16 cellular contexts compared by ENCODE assay signal in the genomic region with DNA sequence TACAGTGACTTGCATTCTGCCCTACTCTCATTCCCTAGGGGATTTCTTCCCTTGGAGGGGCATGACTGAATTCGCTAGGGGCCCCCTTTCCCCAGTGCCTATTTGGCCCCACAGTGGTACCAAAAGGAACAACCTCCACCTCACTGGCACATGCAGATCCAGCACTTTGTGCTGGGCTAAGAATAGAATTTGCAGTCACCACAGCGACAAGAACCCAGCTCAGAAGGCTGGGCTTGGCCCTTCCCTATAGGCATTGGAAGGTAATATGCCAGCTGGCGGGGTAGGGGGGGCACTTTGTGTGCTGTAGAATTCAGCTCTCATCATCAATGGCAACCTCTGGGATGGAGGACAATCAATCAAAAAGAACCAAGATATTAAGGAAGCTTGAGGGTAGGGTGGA.
"Had no signal": no experiment of that assay in that cellular context is flagged by ENCODE, and none has a peak within 500 bp of the region (broad histone marks: within the 10 kb centered on the region; RNA-seq: fewer than 3 reads in every experiment).

No MANE protein-coding gene starts in this region.

- H3K27ac Mint-ChIP-seq: activated CD4-positive, alpha-beta memory T cell treated with anti-CD3 and anti-CD28 coated beads, Interleukin-2, amount 10 ng/mL, durations not matched to agents 7 days and 5 days; activated naive CD4-positive, alpha-beta T cell treated with anti-CD3 and anti-CD28 coated beads, Interleukin-2, amount 10 ng/mL, durations not matched to agents 7 days and 5 days; dendritic cell treated with granulocyte-macrophage colony-stimulating factor and Interleukin-4, amounts not matched to agents 40 ng/mL and 50 ng/mL, for 4 days; endodermal cell had no signal

- H3K27ac ChIP-seq: body of pancreas, left lung, skin epidermis, transverse colon, VCaP had no signal

- H3K4me1 Mint-ChIP-seq: activated CD4-positive, alpha-beta memory T cell treated with anti-CD3 and anti-CD28 coated beads, Interleukin-2, amount 10 ng/mL, durations not matched to agents 7 days and 5 days; endodermal cell had no signal

- H3K9me3 ChIP-seq: body of pancreas, left lung, transverse colon had no signal

- H3K27me3 Mint-ChIP-seq: activated CD4-positive, alpha-beta memory T cell treated with anti-CD3 and anti-CD28 coated beads, Interleukin-2, amount 10 ng/mL, durations not matched to agents 7 days and 5 days; activated CD4-positive, alpha-beta T cell treated with anti-CD3 and anti-CD28 coated beads for 36 hours; activated naive CD4-positive, alpha-beta T cell treated with anti-CD3 and anti-CD28 coated beads, Interleukin-2, amount 10 ng/mL, durations not matched to agents 7 days and 5 days; dendritic cell treated with granulocyte-macrophage colony-stimulating factor and Interleukin-4, amounts not matched to agents 40 ng/mL and 50 ng/mL, for 4 days had no signal

- H3K27me3 ChIP-seq: body of pancreas, left lung, transverse colon had no signal

- DNase-seq: activated CD4-positive, alpha-beta memory T cell treated with anti-CD3 and anti-CD28 coated beads, Interleukin-2, amount 10 ng/mL, durations not matched to agents 7 days and 5 days; activated CD4-positive, alpha-beta T cell treated with anti-CD3 and anti-CD28 coated beads for 36 hours; activated CD8-positive, alpha-beta memory T cell treated with anti-CD3 and anti-CD28 coated beads, Interleukin-2, amount 50 U/mL, for 48 hours; activated naive CD4-positive, alpha-beta T cell treated with anti-CD3 and anti-CD28 coated beads, Interleukin-2, amount 10 ng/mL, durations not matched to agents 7 days and 5 days; amniotic stem cell; body of pancreas; endodermal cell; left lung; mesenchymal stem cell; substantia nigra; T1000; transverse colon had no signal

- H3K4me3 Mint-ChIP-seq: activated CD4-positive, alpha-beta memory T cell treated with anti-CD3 and anti-CD28 coated beads, Interleukin-2, amount 10 ng/mL, durations not matched to agents 7 days and 5 days; activated CD4-positive, alpha-beta T cell treated with anti-CD3 and anti-CD28 coated beads for 36 hours; activated naive CD4-positive, alpha-beta T cell treated with anti-CD3 and anti-CD28 coated beads, Interleukin-2, amount 10 ng/mL, durations not matched to agents 7 days and 5 days; dendritic cell treated with granulocyte-macrophage colony-stimulating factor and Interleukin-4, amounts not matched to agents 40 ng/mL and 50 ng/mL, for 4 days; endodermal cell had no signal

- H3K9me3 Mint-ChIP-seq: activated CD4-positive, alpha-beta memory T cell treated with anti-CD3 and anti-CD28 coated beads, Interleukin-2, amount 10 ng/mL, durations not matched to agents 7 days and 5 days; activated naive CD4-positive, alpha-beta T cell treated with anti-CD3 and anti-CD28 coated beads, Interleukin-2, amount 10 ng/mL, durations not matched to agents 7 days and 5 days; dendritic cell treated with granulocyte-macrophage colony-stimulating factor and Interleukin-4, amounts not matched to agents 40 ng/mL and 50 ng/mL, for 4 days; endodermal cell had no signal

- H3K4me3 ChIP-seq: body of pancreas, left lung, skin epidermis, transverse colon had no signal

- FAIRE-seq: islet of Langerhans had no signal

- ATAC-seq: activated CD4-positive, alpha-beta T cell treated with anti-CD3 and anti-CD28 coated beads for 36 hours; body of pancreas; left lung had no signal

- H3K4me1 ChIP-seq: body of pancreas had no signal
